In the genomic region with DNA sequence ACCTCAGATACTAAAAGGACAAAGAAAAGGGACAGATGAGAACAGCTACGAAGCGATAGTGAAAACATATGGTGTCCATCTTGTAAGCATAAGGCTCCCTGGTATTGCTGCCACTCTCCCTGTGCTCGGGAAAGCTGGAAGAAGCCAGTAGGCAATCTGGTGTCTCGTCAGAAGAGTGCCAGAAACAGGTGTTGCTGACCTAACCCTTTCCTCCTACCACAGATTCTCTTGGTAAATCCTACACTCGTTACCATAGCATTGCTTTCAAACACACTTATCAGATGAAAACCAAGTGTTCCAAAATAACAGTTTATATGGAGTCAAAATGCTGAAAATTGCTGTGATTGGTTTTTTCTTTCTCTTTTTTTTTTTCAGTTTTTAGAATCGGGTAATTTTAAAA, we compare ENCODE assay signal across 2 cellular contexts.
TF ChIP-seq lines count a peak whose summit lies in the region.

No MANE protein-coding gene starts in this region.

TF ChIP-seq in SK-N-SH, 30 proteins besides CTCF, POLR2A, EP300 and RAD21:
- TF ChIP-seq PBX3 (IDR thresholded peaks at IDR 0.05) (no peak), TCF12 (IDR thresholded peaks at IDR 0.05) (no peak), MEF2A (IDR thresholded peaks at IDR 0.05; ENCODE audit: borderline replicate concordance, low read depth) (no peak), RCOR1 (IDR thresholded peaks at IDR 0.05; ENCODE audit: low read length) (no peak), ELF1 (IDR thresholded peaks at IDR 0.05) (no peak), CHD2 (IDR thresholded peaks at IDR 0.05; ENCODE audit: low read length, partially characterized antibody) (no peak), EZH2phosphoT487 (IDR thresholded peaks at IDR 0.05; ENCODE audit: borderline replicate concordance, low read depth) (no peak), JUND (IDR thresholded peaks at IDR 0.05) (no peak), POLR2AphosphoS5 (IDR thresholded peaks at IDR 0.05; ENCODE audit: low read depth, low read length) (no peak), USF1 (IDR thresholded peaks at IDR 0.05; ENCODE audit: borderline replicate concordance, low read depth) (no peak)
- TF ChIP-seq, protein P1, sequence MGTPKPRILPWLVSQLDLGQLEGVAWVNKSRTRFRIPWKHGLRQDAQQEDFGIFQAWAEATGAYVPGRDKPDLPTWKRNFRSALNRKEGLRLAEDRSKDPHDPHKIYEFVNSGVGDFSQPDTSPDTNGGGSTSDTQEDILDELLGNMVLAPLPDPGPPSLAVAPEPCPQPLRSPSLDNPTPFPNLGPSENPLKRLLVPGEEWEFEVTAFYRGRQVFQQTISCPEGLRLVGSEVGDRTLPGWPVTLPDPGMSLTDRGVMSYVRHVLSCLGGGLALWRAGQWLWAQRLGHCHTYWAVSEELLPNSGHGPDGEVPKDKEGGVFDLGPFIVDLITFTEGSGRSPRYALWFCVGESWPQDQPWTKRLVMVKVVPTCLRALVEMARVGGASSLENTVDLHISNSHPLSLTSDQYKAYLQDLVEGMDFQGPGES (IDR thresholded peaks at IDR 0.05; ENCODE audit: low read depth, low read length): no peak
- TF ChIP-seq, protein P2, sequence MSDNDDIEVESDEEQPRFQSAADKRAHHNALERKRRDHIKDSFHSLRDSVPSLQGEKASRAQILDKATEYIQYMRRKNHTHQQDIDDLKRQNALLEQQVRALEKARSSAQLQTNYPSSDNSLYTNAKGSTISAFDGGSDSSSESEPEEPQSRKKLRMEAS (IDR thresholded peaks at IDR 0.05; ENCODE audit: low read depth): no peak
- TF ChIP-seq, protein P3, sequence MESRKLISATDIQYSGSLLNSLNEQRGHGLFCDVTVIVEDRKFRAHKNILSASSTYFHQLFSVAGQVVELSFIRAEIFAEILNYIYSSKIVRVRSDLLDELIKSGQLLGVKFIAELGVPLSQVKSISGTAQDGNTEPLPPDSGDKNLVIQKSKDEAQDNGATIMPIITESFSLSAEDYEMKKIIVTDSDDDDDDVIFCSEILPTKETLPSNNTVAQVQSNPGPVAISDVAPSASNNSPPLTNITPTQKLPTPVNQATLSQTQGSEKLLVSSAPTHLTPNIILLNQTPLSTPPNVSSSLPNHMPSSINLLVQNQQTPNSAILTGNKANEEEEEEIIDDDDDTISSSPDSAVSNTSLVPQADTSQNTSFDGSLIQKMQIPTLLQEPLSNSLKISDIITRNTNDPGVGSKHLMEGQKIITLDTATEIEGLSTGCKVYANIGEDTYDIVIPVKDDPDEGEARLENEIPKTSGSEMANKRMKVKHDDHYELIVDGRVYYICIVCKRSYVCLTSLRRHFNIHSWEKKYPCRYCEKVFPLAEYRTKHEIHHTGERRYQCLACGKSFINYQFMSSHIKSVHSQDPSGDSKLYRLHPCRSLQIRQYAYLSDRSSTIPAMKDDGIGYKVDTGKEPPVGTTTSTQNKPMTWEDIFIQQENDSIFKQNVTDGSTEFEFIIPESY (IDR thresholded peaks at IDR 0.05; ENCODE audit: borderline replicate concordance, low read depth): no peak

TF ChIP-seq in SK-N-SH treated with all-trans-retinoic acid at 6 μM for 48 hours, 23 proteins besides CTCF, POLR2A, EP300 and RAD21 (continued from another document):
- TF ChIP-seq, protein P4, sequence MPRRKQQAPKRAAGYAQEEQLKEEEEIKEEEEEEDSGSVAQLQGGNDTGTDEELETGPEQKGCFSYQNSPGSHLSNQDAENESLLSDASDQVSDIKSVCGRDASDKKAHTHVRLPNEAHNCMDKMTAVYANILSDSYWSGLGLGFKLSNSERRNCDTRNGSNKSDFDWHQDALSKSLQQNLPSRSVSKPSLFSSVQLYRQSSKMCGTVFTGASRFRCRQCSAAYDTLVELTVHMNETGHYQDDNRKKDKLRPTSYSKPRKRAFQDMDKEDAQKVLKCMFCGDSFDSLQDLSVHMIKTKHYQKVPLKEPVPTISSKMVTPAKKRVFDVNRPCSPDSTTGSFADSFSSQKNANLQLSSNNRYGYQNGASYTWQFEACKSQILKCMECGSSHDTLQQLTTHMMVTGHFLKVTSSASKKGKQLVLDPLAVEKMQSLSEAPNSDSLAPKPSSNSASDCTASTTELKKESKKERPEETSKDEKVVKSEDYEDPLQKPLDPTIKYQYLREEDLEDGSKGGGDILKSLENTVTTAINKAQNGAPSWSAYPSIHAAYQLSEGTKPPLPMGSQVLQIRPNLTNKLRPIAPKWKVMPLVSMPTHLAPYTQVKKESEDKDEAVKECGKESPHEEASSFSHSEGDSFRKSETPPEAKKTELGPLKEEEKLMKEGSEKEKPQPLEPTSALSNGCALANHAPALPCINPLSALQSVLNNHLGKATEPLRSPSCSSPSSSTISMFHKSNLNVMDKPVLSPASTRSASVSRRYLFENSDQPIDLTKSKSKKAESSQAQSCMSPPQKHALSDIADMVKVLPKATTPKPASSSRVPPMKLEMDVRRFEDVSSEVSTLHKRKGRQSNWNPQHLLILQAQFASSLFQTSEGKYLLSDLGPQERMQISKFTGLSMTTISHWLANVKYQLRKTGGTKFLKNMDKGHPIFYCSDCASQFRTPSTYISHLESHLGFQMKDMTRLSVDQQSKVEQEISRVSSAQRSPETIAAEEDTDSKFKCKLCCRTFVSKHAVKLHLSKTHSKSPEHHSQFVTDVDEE (CRISPR knock-in tag; IDR thresholded peaks at IDR 0.05): no peak
- TF ChIP-seq SNAI2 (CRISPR knock-in tag; IDR thresholded peaks at IDR 0.05): no peak
- no peak for TF ChIP-seq ZC3H10 (CRISPR knock-in tag; IDR thresholded peaks at IDR 0.05)
- TF ChIP-seq ZFP30 (CRISPR knock-in tag; IDR thresholded peaks at IDR 0.05): no peak
- no peak for TF ChIP-seq PATZ1 (CRISPR knock-in tag; IDR thresholded peaks at IDR 0.05; ENCODE audit: borderline replicate concordance)
- no peak for TF ChIP-seq ZNF565 (CRISPR knock-in tag; conservative IDR thresholded peaks at IDR 0.05; ENCODE audit: low read depth)
- no peak for TF ChIP-seq PPARA (CRISPR knock-in tag; IDR thresholded peaks at IDR 0.05; ENCODE audit: borderline replicate concordance)
- TF ChIP-seq CSDC2 (CRISPR knock-in tag; IDR thresholded peaks at IDR 0.05): no peak
- no peak for TF ChIP-seq ARNTL (CRISPR knock-in tag; IDR thresholded peaks at IDR 0.05; ENCODE audit: borderline replicate concordance, low read depth)
- no peak for TF ChIP-seq ZNF70 (CRISPR knock-in tag; IDR thresholded peaks at IDR 0.05)
- TF ChIP-seq RARB (CRISPR knock-in tag; IDR thresholded peaks at IDR 0.05): no peak
- TF ChIP-seq TOX (CRISPR knock-in tag; IDR thresholded peaks at IDR 0.05; ENCODE audit: borderline replicate concordance): no peak
- no peak for TF ChIP-seq TCF4 (CRISPR knock-in tag; IDR thresholded peaks at IDR 0.05; ENCODE audit: borderline replicate concordance)
- TF ChIP-seq GLIS3 (CRISPR knock-in tag; IDR thresholded peaks at IDR 0.05): no peak
- TF ChIP-seq ISL1 (CRISPR knock-in tag; IDR thresholded peaks at IDR 0.05): no peak
- TF ChIP-seq ZNF8 (CRISPR knock-in tag; IDR thresholded peaks at IDR 0.05): no peak
